Comparison of ENCODE assay signal across 1 cellular context in the genomic region with DNA sequence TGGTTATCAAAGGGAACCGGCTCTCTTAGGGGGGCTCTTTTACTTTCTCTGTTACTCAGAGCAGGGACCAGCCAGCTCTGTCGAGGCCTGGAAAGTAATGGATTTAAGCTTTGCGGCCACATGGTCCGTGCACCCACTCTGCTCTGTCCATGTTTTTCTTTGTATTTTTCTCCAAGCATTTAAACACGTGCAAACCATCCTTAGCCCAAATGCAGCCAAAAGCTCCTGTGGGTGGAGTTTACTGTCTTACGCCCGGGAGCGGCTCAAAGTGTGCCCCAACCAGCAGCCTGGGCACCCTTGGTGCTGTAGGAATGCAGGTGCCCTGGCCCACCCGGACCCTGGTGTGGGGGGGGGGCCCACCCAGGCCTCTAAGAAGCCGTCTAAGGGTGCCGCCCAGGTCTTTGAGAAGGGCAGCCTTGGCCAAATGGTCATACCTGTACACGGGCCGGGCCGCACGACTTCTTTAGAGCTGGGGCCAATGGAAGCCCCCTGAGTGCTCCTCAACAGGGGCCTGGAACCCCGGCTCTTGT.
TF ChIP-seq lines count a peak whose summit lies in the region.

No MANE protein-coding gene starts in this region.

TF ChIP-seq in IMR-90, 13 proteins besides CTCF, POLR2A, EP300 and RAD21:
- no peak for TF ChIP-seq FOS (IDR thresholded peaks at IDR 0.05; ENCODE audit: low read depth, low read length)
- no peak for TF ChIP-seq CEBPB (IDR thresholded peaks at IDR 0.05; ENCODE audit: low read depth, low read length)
- no peak for TF ChIP-seq RFX5 (IDR thresholded peaks at IDR 0.05; ENCODE audit: low read depth, low read length)
- no peak for TF ChIP-seq SMC3 (IDR thresholded peaks at IDR 0.05; ENCODE audit: low read depth, low read length)
- TF ChIP-seq BHLHE40 (IDR thresholded peaks at IDR 0.05; ENCODE audit: low read depth, low read length) = no peak
- no peak for TF ChIP-seq CHD1 (IDR thresholded peaks at IDR 0.05; ENCODE audit: low read depth, low read length)
- TF ChIP-seq MAFK (IDR thresholded peaks at IDR 0.05; ENCODE audit: low read depth, low read length) = no peak
- TF ChIP-seq, protein P1, sequence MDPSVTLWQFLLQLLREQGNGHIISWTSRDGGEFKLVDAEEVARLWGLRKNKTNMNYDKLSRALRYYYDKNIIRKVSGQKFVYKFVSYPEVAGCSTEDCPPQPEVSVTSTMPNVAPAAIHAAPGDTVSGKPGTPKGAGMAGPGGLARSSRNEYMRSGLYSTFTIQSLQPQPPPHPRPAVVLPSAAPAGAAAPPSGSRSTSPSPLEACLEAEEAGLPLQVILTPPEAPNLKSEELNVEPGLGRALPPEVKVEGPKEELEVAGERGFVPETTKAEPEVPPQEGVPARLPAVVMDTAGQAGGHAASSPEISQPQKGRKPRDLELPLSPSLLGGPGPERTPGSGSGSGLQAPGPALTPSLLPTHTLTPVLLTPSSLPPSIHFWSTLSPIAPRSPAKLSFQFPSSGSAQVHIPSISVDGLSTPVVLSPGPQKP (IDR thresholded peaks at IDR 0.05; ENCODE audit: borderline replicate concordance, low read depth, low read length) = no peak
- no peak for TF ChIP-seq NFE2L2 (IDR thresholded peaks at IDR 0.05; ENCODE audit: low read depth, low read length)
- no peak for TF ChIP-seq MAZ (IDR thresholded peaks at IDR 0.05; ENCODE audit: borderline replicate concordance, low read depth, low read length)
- no peak for TF ChIP-seq RCOR1 (IDR thresholded peaks at IDR 0.05; ENCODE audit: insufficient replicate concordance, low read length)
- TF ChIP-seq MXI1 (IDR thresholded peaks at IDR 0.05; ENCODE audit: borderline replicate concordance, low read depth, low read length) = no peak
